In the genomic region with DNA sequence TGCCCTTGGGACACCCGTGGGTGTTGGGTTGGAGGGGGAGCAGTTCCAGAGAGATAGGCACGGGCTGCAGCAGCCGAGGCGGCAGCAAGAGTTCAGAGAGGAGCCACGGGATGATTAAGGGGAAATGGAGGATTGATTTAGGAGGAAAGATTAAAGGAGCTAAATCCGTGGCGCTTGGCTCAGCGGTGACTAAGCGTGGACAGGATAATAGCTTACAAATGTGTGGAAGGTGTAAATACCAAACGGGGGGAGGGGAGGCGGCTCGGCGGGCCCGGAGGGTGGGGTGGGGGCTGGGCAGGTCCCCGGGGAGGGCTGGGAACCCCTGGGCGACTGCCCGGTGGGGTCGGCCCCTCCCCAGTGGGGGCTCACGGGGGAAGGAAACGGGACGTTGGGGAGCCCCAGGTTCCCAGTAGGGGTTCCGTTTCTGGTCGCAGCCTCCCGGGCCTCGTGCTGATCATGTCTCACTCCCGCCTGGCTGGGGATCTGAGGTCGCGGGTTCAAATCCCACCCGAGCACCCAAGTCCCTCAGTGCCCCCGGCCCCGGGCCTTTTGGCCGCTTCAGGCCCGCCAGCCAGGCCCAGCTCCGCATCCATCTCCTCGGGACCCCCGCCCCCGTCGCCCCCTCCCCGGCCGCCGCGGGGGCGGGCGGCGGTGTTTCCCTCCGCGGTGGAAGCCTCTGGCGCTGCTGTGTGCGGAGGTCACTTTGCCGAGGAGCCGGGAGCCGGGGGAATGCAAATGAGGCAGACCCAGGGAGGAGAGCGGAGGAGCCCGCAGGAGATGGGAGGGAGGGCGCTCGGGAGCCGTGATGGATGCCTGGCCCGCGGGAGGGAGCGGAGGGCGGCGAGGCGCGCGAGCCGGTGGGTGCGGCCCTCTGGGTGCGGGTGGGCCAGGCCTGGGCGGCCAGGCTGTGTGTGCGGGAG, we compare ENCODE assay signal across 1 cellular context.
TF ChIP-seq lines count a peak whose summit lies in the region.

No MANE protein-coding gene starts in this region.

TF ChIP-seq in IMR-90, 13 proteins besides CTCF, POLR2A, EP300 and RAD21:
- peak; percentile 76 for TF ChIP-seq BHLHE40 (IDR thresholded peaks at IDR 0.05; ENCODE audit: low read depth, low read length)
- 0 out of 2 replicates have a peak, but pooled peaks have one; percentile 27 for TF ChIP-seq MAZ (IDR thresholded peaks at IDR 0.05; ENCODE audit: borderline replicate concordance, low read depth, low read length)
- no peak for TF ChIP-seq MXI1 (IDR thresholded peaks at IDR 0.05; ENCODE audit: borderline replicate concordance, low read depth, low read length)
- no peak for TF ChIP-seq SMC3 (IDR thresholded peaks at IDR 0.05; ENCODE audit: low read depth, low read length)
- TF ChIP-seq MAFK (IDR thresholded peaks at IDR 0.05; ENCODE audit: low read depth, low read length): no peak
- TF ChIP-seq, protein P1, sequence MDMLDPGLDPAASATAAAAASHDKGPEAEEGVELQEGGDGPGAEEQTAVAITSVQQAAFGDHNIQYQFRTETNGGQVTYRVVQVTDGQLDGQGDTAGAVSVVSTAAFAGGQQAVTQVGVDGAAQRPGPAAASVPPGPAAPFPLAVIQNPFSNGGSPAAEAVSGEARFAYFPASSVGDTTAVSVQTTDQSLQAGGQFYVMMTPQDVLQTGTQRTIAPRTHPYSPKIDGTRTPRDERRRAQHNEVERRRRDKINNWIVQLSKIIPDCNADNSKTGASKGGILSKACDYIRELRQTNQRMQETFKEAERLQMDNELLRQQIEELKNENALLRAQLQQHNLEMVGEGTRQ (IDR thresholded peaks at IDR 0.05; ENCODE audit: low read depth, low read length): no peak
- 0 out of 2 replicates have a peak, but pooled peaks have one; percentile 26 for TF ChIP-seq FOS (IDR thresholded peaks at IDR 0.05; ENCODE audit: low read depth, low read length)
